ENCODE assay signal across 19 cellular contexts in genomic region chr9:107919263-107919662, GRCh38.
DNase-seq lines count a peak whose midpoint lies in the region; ATAC-seq, FAIRE-seq and TF ChIP-seq lines count a peak whose summit lies in the region.
"Had no signal": no experiment of that assay in that cellular context is flagged by ENCODE, and none has a peak within 500 bp of the region (broad histone marks: within the 10 kb centered on the region; RNA-seq: fewer than 3 reads in every experiment).

No MANE protein-coding gene starts in this region.

- peak; percentile 45 for ATAC-seq in left ventricle myocardium superior

- intact Hi-C loops in left ventricle myocardium superior (cut with micrococcal nuclease), result no loop called here
- intact Hi-C loops in left ventricle myocardium inferior (cut with micrococcal nuclease), result no loop called here

- no peak for TF ChIP-seq CTCF in left ventricle myocardium inferior (IDR thresholded peaks at IDR 0.05; ENCODE audit: borderline replicate concordance)

- H3K4me3 ChIP-seq in left ventricle myocardium inferior, result no peak overlapping the region
- H3K4me3 ChIP-seq: Peyer's patch had no signal

- peaks cover 7% of the 10 kb centered on the region for H3K9me3 ChIP-seq in left ventricle myocardium inferior (replicated peaks)
- H3K9me3 ChIP-seq: Peyer's patch had no signal

- H3K27me3 ChIP-seq in left ventricle myocardium inferior (ENCODE audit: low read depth), result no peaks in the 10 kb centered on the region
- H3K27me3 ChIP-seq: Peyer's patch had no signal

- H3K27ac ChIP-seq in left ventricle myocardium inferior (replicated peaks), result no peak overlapping the region
- H3K27ac ChIP-seq: Peyer's patch had no signal

- no peak for FAIRE-seq in RCC 7860 (lab: Jason Lieb, UNC)
- FAIRE-seq: A204.1, D721Med, GM18507 had no signal

- DNase-seq in left ventricle myocardium superior (no peak), left ventricle myocardium inferior (no peak), hippocampal formation (lab: John Stamatoyannopoulos, UW) (peak; percentile 8 to 13), putamen (ENCODE audit: low spot score) (peak; percentile 52), RCC 7860 (ENCODE audit: low spot score) (no peak)
- DNase-seq in activated CD8-positive, alpha-beta memory T cell treated with anti-CD3 and anti-CD28 coated beads for 24 hours, result no peak
- no peak for DNase-seq in stimulated activated naive CD4-positive, alpha-beta T cell treated with Interleukin-2 at 50 U/mL for 16 hours (lab: John Stamatoyannopoulos, UW)
- DNase-seq: DMS53, GDM1, NCI-H1105, NCI-H2081, NCI-H2171, NCI-H345, NCI-H524, NCI-H82, Peyer's patch had no signal

- H3K4me1 ChIP-seq in left ventricle myocardium inferior, result peaks cover 4% of the 10 kb centered on the region
- H3K4me1 ChIP-seq: Peyer's patch had no signal

- H3K36me3 ChIP-seq in left ventricle myocardium inferior, result no peaks in the 10 kb centered on the region
- H3K36me3 ChIP-seq: Peyer's patch had no signal

Comparison
In these comparisons a context has a peak if more than half of its experiments do, and no peak if none do; other contexts are left out.
1. DNase-seq: peak in hippocampal formation (2 of 2) and putamen (single experiment); none in left ventricle myocardium superior (single experiment), left ventricle myocardium inferior (single experiment), activated CD8-positive, alpha-beta memory T cell treated with anti-CD3 and anti-CD28 coated beads for 24 hours (single experiment), RCC 7860 (single experiment) and stimulated activated naive CD4-positive, alpha-beta T cell treated with Interleukin-2 at 50 U/mL for 16 hours (single experiment).